12 cellular contexts compared by ENCODE assay signal in genomic region chr6:33785766-33786165, GRCh38. TPM values are rescaled to one million over a fixed set of nuclear protein-coding genes. Genes with fewer than 3 reads are reported as not detected.
A peak's percentile ranks its signal among the peaks of the same experiment; 100 is the strongest.
DNase-seq lines count a peak whose midpoint lies in the region; ATAC-seq and TF ChIP-seq lines count a peak whose summit lies in the region.
"Had no signal": no experiment of that assay in that cellular context is flagged by ENCODE, and none has a peak within 500 bp of the region (broad histone marks: within the 10 kb centered on the region; RNA-seq: fewer than 3 reads in every experiment).

No MANE protein-coding gene starts in this region.

- H3K36me3 ChIP-seq in adrenal gland (replicated peaks in 1 of 2) (peaks cover 0 to 42% of the 10 kb centered on the region in 2 donors), mesodermal cell (ENCODE audit: control insufficient read depth, insufficient read depth, low read length) (peaks cover 61% of the 10 kb centered on the region)

- H3K4me1 ChIP-seq in adrenal gland (replicated peaks in 1 of 2) (peaks cover 20 to 56% of the 10 kb centered on the region in 2 donors), mesodermal cell (ENCODE audit: control insufficient read depth, insufficient read depth, low read length, poor library complexity, severe bottlenecking) (peaks cover 73% of the 10 kb centered on the region)

- no peak for TF ChIP-seq CTCF in adrenal gland (IDR thresholded peaks at IDR 0.05)

- ATAC-seq in GM19455 (IDR thresholded peaks at IDR 0.05; ENCODE audit: unreplicated experiment): no peak
- ATAC-seq in HG03354 (IDR thresholded peaks at IDR 0.05; ENCODE audit: poor library complexity, severe bottlenecking, unreplicated experiment): no peak

- no peak for TF ChIP-seq POLR2A in adrenal gland (IDR thresholded peaks at IDR 0.05)

- no peaks in the 10 kb centered on the region for H3K27me3 ChIP-seq in adrenal gland
- H3K27me3 ChIP-seq: breast epithelium had no signal

- peak overlapping the region in 3 of 5 donors; percentile 4 to 99 (median 21) for H3K27ac ChIP-seq in adrenal gland
- peak overlapping the region; percentile 36 for H3K27ac ChIP-seq in mesodermal cell (ENCODE audit: low read depth, low read length, severe bottlenecking)

- intact Hi-C loops in adrenal gland (cut with DNase I): no loop called here

- H3K9me3 ChIP-seq in adrenal gland (replicated peaks in 1 of 3): no peaks in the 10 kb centered on the region
- H3K9me3 ChIP-seq in mesodermal cell (ENCODE audit: control insufficient read depth, low read length): no peaks in the 10 kb centered on the region
- H3K9me3 ChIP-seq: breast epithelium had no signal

- 57 to 70% (median 61%) methylated on average over 3 of the region's 3 CpGs for WGBS in adrenal gland, 4 donors
- 71% methylated on average over 2 of the region's 3 CpGs; no CpG with 5 or more reads in 1 of the 2 experiments for WGBS in mesodermal cell (ENCODE audit: insufficient coverage in 2 of 2), 2 experiments

- H3K4me3 ChIP-seq in adrenal gland: no peak overlapping the region
- H3K4me3 ChIP-seq in mesodermal cell (ENCODE audit: extremely low read depth, insufficient read depth, low read length, poor library complexity, severe bottlenecking): no peak overlapping the region

- DNase-seq in AG20443 (ENCODE audit: low spot score) (peak; percentile 63), GM04504 (ENCODE audit: low read depth) (peak; percentile 80), adrenal gland (no peak), hepatic stellate cell (ENCODE audit: low spot score) (no peak)
- no peak for DNase-seq in stimulated activated CD8-positive, alpha-beta memory T cell treated with anti-CD3 and anti-CD28 coated beads, Interleukin-4, amount 100 ng/mL, for 48 hours
- DNase-seq: activated B cell treated with CpG ODN at 0.5 μM for 24 hours, NCI-H69 had no signal

RNA-seq across cellular contexts. Expression of gene LEMD2, which starts 3.2 kb away (rescaled TPM):
- 10 to 100 TPM; 44.6 to 76.6 (median 58.3) TPM for total RNA-seq in adrenal gland
- 100 to 1,000 TPM in 2 of 3 donors, 10 to 100 TPM in 1; 32.4 to 121 (median 104) TPM for polyA plus RNA-seq in adrenal gland
- 66.6 TPM for polyA plus RNA-seq in mesodermal cell (2013, experiment 1 of 2)
- polyA plus RNA-seq in mesodermal cell (2013, experiment 2 of 2): 61.4 TPM

RNA-seq across cellular contexts. Expression of gene MLN, which starts 18.0 kb away (rescaled TPM):
- total RNA-seq in adrenal gland: not detected
- not detected for polyA plus RNA-seq in adrenal gland
- polyA plus RNA-seq in mesodermal cell (2013, experiment 1 of 2): not detected
- polyA plus RNA-seq in mesodermal cell (2013, experiment 2 of 2): not detected
- total RNA-seq: activated B cell treated with CpG ODN at 0.5 μM for 24 hours, breast epithelium, pulmonary artery endothelial cell had no signal

RNA-seq across cellular contexts. Expression of gene IP6K3, which starts 39.1 kb away (rescaled TPM):
- 1 to 10 TPM in 3 of 8 donors, under 1 TPM in 2, not detected in 3; 0.22 to 1.6 (median 1.1) TPM for total RNA-seq in adrenal gland
- polyA plus RNA-seq in adrenal gland: under 1 TPM; 0.32 to 0.71 (median 0.44) TPM
- polyA plus RNA-seq in mesodermal cell (2013, experiment 1 of 2): 6.5 TPM
- 6.4 TPM for polyA plus RNA-seq in mesodermal cell (2013, experiment 2 of 2)
- total RNA-seq: activated B cell treated with CpG ODN at 0.5 μM for 24 hours, pulmonary artery endothelial cell had no signal

Comparison
In these comparisons a context has a peak if more than half of its experiments do, and no peak if none do; other contexts are left out.
1. DNase-seq: peak in AG20443 (single experiment) and GM04504 (single experiment); none in adrenal gland (0 of 7), stimulated activated CD8-positive, alpha-beta memory T cell treated with anti-CD3 and anti-CD28 coated beads, Interleukin-4, amount 100 ng/mL, for 48 hours (single experiment) and hepatic stellate cell (single experiment).